Comparison of ENCODE assay signal across 17 cellular contexts in genomic region chr10:89201345-89202032, GRCh38. TPM values are rescaled to one million over a fixed set of nuclear protein-coding genes. Genes with fewer than 3 reads are reported as not detected.
"Had no signal": no experiment of that assay in that cellular context is flagged by ENCODE, and none has a peak within 500 bp of the region (broad histone marks: within the 10 kb centered on the region; RNA-seq: fewer than 3 reads in every experiment).

No MANE protein-coding gene starts in this region.

- H3K36me3 Mint-ChIP-seq: brain, mesothelial cell of epicardium had no signal

- H3K27ac ChIP-seq: gastrocnemius medialis, heart right ventricle, parathyroid adenoma, tibial artery had no signal

- H3K4me3 Mint-ChIP-seq: activated T-cell treated with anti-CD3 and anti-CD28 coated beads, Interleukin-2, amount 50 U/mL, for 4 hours; brain; mesothelial cell of epicardium had no signal

- H3K36me3 ChIP-seq: gastrocnemius medialis, heart right ventricle, tibial artery had no signal

- H3K9me3 ChIP-seq: gastrocnemius medialis, heart right ventricle, tibial artery had no signal

- H3K4me3 ChIP-seq: gastrocnemius medialis, heart right ventricle, tibial artery had no signal

- DNase-seq: activated CD4-positive, alpha-beta T cell treated with anti-CD3 and anti-CD28 coated beads, Interleukin-2, amount 50 U/mL, for 48 hours; activated CD4-positive, CD25-positive, alpha-beta regulatory T cell treated with anti-CD3 and anti-CD28 coated beads, Interleukin-2, amount 50 U/mL, for 72 hours; activated effector memory CD4-positive, alpha-beta T cell treated with anti-CD3 and anti-CD28 coated beads, Interleukin-2, amount 50 U/mL, for 16 hours; activated T-cell treated with anti-CD3 and anti-CD28 coated beads, Interleukin-2, amount 50 U/mL, for 4 hours; amygdala; effector memory CD4-positive, alpha-beta T cell; gastrocnemius medialis; heart right ventricle; islet precursor cell; left ventricle myocardium superior; stimulated activated CD4-positive, alpha-beta T cell treated with anti-CD3 and anti-CD28 coated beads, Interleukin-4, amount 100 ng/mL, for 4 hours; T-helper 2 cell; tibial artery had no signal

- H3K79me2 ChIP-seq: parathyroid adenoma had no signal

- H3K9me3 Mint-ChIP-seq: activated naive CD4-positive, alpha-beta T cell treated with anti-CD3 and anti-CD28 coated beads, Interleukin-2, amount 50 U/mL, for 72 hours; activated T-cell treated with anti-CD3 and anti-CD28 coated beads, Interleukin-2, amount 50 U/mL, for 4 hours; brain; mesothelial cell of epicardium had no signal

- H2AFZ ChIP-seq: parathyroid adenoma had no signal

- H3K27ac Mint-ChIP-seq: activated naive CD4-positive, alpha-beta T cell treated with anti-CD3 and anti-CD28 coated beads, Interleukin-2, amount 50 U/mL, for 72 hours; brain; mesothelial cell of epicardium had no signal

- ATAC-seq: activated naive CD4-positive, alpha-beta T cell treated with anti-CD3 and anti-CD28 coated beads, Interleukin-2, amount 50 U/mL, for 72 hours; activated T-cell treated with anti-CD3 and anti-CD28 coated beads, Interleukin-2, amount 50 U/mL, for 4 hours; gastrocnemius medialis; heart right ventricle; left ventricle myocardium superior had no signal

- H3K9ac ChIP-seq: parathyroid adenoma had no signal

RNA-seq across cellular contexts. Expression of gene CH25H, which starts 5.6 kb away (rescaled TPM):
- total RNA-seq: mesothelial cell of epicardium had no signal
